26 cellular contexts compared by ENCODE assay signal in genomic region chr14:35212471-35213142, GRCh38.
DNase-seq lines count a peak whose midpoint lies in the region; ATAC-seq and TF ChIP-seq lines count a peak whose summit lies in the region.
"Had no signal": no experiment of that assay in that cellular context is flagged by ENCODE, and none has a peak within 500 bp of the region (broad histone marks: within the 10 kb centered on the region; RNA-seq: fewer than 3 reads in every experiment).

No MANE protein-coding gene starts in this region.

- H3K4me1 ChIP-seq in SK-N-SH (ENCODE audit: control insufficient read depth in 1 of 2, insufficient read depth in 2 of 2, low read depth in 1 of 2, low read length in 1 of 2), result peaks cover 0 to 17% of the 10 kb centered on the region in 2 experiments

- TF ChIP-seq EP300 in SK-N-SH (IDR thresholded peaks at IDR 0.05; ENCODE audit: borderline replicate concordance in 1 of 2, low read depth in 1 of 2, low read length in 1 of 2), result no peak

- POLR2A ChIA-PET in SK-N-SH (lab: Yijun Ruan, JAX), result interaction anchor here (1.2 kb wide), 1 partner anchor 80 kb away, joined by 3 read pairs; the partner anchor contains the start of gene PSMA6
- POLR2A ChIA-PET in WTC11 (lab: Charles Lee), result interaction anchor here (0.6 kb wide), 1 partner anchor 333 kb away, joined by 6 read pairs; no protein-coding TSS in a partner anchor

- no peak for ATAC-seq in SK-N-SH treated with all-trans-retinoic acid at 6 μM for 48 hours
- ATAC-seq in WTC11, result no peak
- ATAC-seq in stimulated activated effector memory CD8-positive, alpha-beta T cell treated with anti-CD3 and anti-CD28 coated beads, Interleukin-12 subunit alpha, Interleukin-12 subunit beta, amount 100 ng/mL, for 72 hours, result no peak
- no peak for ATAC-seq in GM19328 (IDR thresholded peaks at IDR 0.05; ENCODE audit: unreplicated experiment)
- ATAC-seq in HG02981 (IDR thresholded peaks at IDR 0.05; ENCODE audit: unreplicated experiment), result no peak
- ATAC-seq: GM12878 had no signal

- H3K9me2 ChIP-seq in SK-N-SH, result no peaks in the 10 kb centered on the region

- WGBS in SK-N-SH (ENCODE audit: low lambda C conversion rate), result 96% methylated on average over 3 of the region's 3 CpGs

- H4K20me1 ChIP-seq in SK-N-SH (ENCODE audit: insufficient read depth), result no peaks in the 10 kb centered on the region
- H4K20me1 ChIP-seq: BLaER1 treated with 17β-estradiol and CSF1 and Interleukin-3, amounts not matched to agents 10 nM and 100 nM had no signal

- TF ChIP-seq CTCF in SK-N-SH (IDR thresholded peaks at IDR 0.05) (no peak), WTC11 (IDR thresholded peaks at IDR 0.05) (no peak), fibroblast of the aortic adventitia (IDR thresholded peaks at IDR 0.05; ENCODE audit: insufficient read depth, low read length) (no peak)

- no peaks in the 10 kb centered on the region for H3K36me3 ChIP-seq in SK-N-SH (replicated peaks in 1 of 2; ENCODE audit: control insufficient read depth in 1 of 2, insufficient read depth in 2 of 2, low read length in 1 of 2)

- CTCF ChIA-PET in SK-N-SH (lab: Yijun Ruan, JAX) (interaction anchor here (0.7 to 1.4 kb wide), 3 partner anchors 17 to 72 kb away, joined by 3 to 5 read pairs (median 4); no protein-coding TSS in a partner anchor), WTC11 (lab: Charles Lee) (interaction anchor here (0.6 kb wide), 1 partner anchor 9 kb away, joined by 3 read pairs; no protein-coding TSS in a partner anchor)

- H3K27me3 ChIP-seq in SK-N-SH (ENCODE audit: insufficient read depth), result no peaks in the 10 kb centered on the region
- H3K27me3 ChIP-seq: BLaER1 treated with 17β-estradiol and CSF1 and Interleukin-3, amounts not matched to agents 10 nM and 100 nM had no signal

- H3K9me3 Mint-ChIP-seq in WTC11, result no peaks in the 10 kb centered on the region
- no peaks in the 10 kb centered on the region for H3K9me3 Mint-ChIP-seq in stimulated activated effector memory CD8-positive, alpha-beta T cell treated with anti-CD3 and anti-CD28 coated beads, Interleukin-12 subunit alpha, Interleukin-12 subunit beta, amount 100 ng/mL, for 72 hours
- H3K9me3 Mint-ChIP-seq: CD4-positive, alpha-beta memory T cell had no signal

- no peak overlapping the region for H3K4me2 ChIP-seq in SK-N-SH
- H3K4me2 ChIP-seq: BLaER1 treated with 17β-estradiol and CSF1 and Interleukin-3, amounts not matched to agents 10 nM and 100 nM had no signal

- no peak for TF ChIP-seq RAD21 in SK-N-SH (IDR thresholded peaks at IDR 0.05; ENCODE audit: low read length)

- no peaks in the 10 kb centered on the region; the same call in 1 of the 2 replicates for H3K79me2 ChIP-seq in SK-N-SH (ENCODE audit: insufficient read depth)

- no peak overlapping the region for H3K9ac ChIP-seq in SK-N-SH
- H3K9ac ChIP-seq: BLaER1 treated with 17β-estradiol and CSF1 and Interleukin-3, amounts not matched to agents 10 nM and 100 nM had no signal

- no peak overlapping the region for H3K4me3 Mint-ChIP-seq in WTC11
- no peak overlapping the region for H3K4me3 Mint-ChIP-seq in stimulated activated effector memory CD8-positive, alpha-beta T cell treated with anti-CD3 and anti-CD28 coated beads, Interleukin-12 subunit alpha, Interleukin-12 subunit beta, amount 100 ng/mL, for 72 hours
- H3K4me3 Mint-ChIP-seq: CD4-positive, alpha-beta memory T cell had no signal

- H3K36me3 Mint-ChIP-seq in WTC11, result no peaks in the 10 kb centered on the region
- no peaks in the 10 kb centered on the region for H3K36me3 Mint-ChIP-seq in stimulated activated effector memory CD8-positive, alpha-beta T cell treated with anti-CD3 and anti-CD28 coated beads, Interleukin-12 subunit alpha, Interleukin-12 subunit beta, amount 100 ng/mL, for 72 hours

- no peak overlapping the region for H3K4me3 ChIP-seq in SK-N-SH (ENCODE audit: low read depth in 2 of 2, low read length in 1 of 2)
- no peak overlapping the region for H3K4me3 ChIP-seq in fibroblast of the aortic adventitia (ENCODE audit: low read depth, low read length)
- H3K4me3 ChIP-seq: BLaER1 treated with 17β-estradiol and CSF1 and Interleukin-3, amounts not matched to agents 10 nM and 100 nM; GM12878 had no signal

- peaks cover 8% of the 10 kb centered on the region for H3F3A ChIP-seq in SK-N-SH (replicated peaks; ENCODE audit: insufficient read depth)

- H3K27ac ChIP-seq in SK-N-SH (ENCODE audit: low read depth in 2 of 2, low read length in 1 of 2), result no peak overlapping the region
- H3K27ac ChIP-seq: 22Rv1; BLaER1 treated with 17β-estradiol and CSF1 and Interleukin-3, amounts not matched to agents 10 nM and 100 nM had no signal

- H2AFZ ChIP-seq in SK-N-SH (ENCODE audit: low read depth), result no peak overlapping the region

- DNase-seq in SK-N-SH (no peak), WTC11 (ENCODE audit: low spot score) (no peak), fibroblast of the aortic adventitia (ENCODE audit: low read depth) (peak; percentile 61), OCI-M2 (lab: John Stamatoyannopoulos, UW; ENCODE audit: unreplicated experiment) (no peak)
- no peak for DNase-seq in stimulated activated effector memory CD8-positive, alpha-beta T cell treated with anti-CD3 and anti-CD28 coated beads, Interleukin-12 subunit alpha, Interleukin-12 subunit beta, amount 100 ng/mL, for 72 hours (ENCODE audit: low spot score in 2 of 2)
- DNase-seq: Caco-2; CD4-positive, alpha-beta memory T cell; DMS 273 treated with DMSO at 0.1 percent for 48 hours; DND-41; GOT3; HCEC 1CT; Kasumi-1; MM.1S; NCI-H1048; NCI-H1417 treated with DMSO at 0.1 percent for 48 hours; NCI-H187; NCI-H446; NCI-H526 treated with DMSO at 0.1 percent for 48 hours; OCI-M1; Right ventricle myocardium superior had no signal

- H3K4me1 Mint-ChIP-seq in WTC11, result peaks cover 7% of the 10 kb centered on the region
- peaks cover 15% of the 10 kb centered on the region for H3K4me1 Mint-ChIP-seq in stimulated activated effector memory CD8-positive, alpha-beta T cell treated with anti-CD3 and anti-CD28 coated beads, Interleukin-12 subunit alpha, Interleukin-12 subunit beta, amount 100 ng/mL, for 72 hours

- H3K27me3 Mint-ChIP-seq in WTC11 (ENCODE audit: low read depth), result no peaks in the 10 kb centered on the region
- H3K27me3 Mint-ChIP-seq: CD4-positive, alpha-beta memory T cell had no signal

- peak overlapping the region; percentile 47; the same call in 1 of the 2 replicates for H3K27ac Mint-ChIP-seq in WTC11
- peak overlapping the region; percentile 13 for H3K27ac Mint-ChIP-seq in stimulated activated effector memory CD8-positive, alpha-beta T cell treated with anti-CD3 and anti-CD28 coated beads, Interleukin-12 subunit alpha, Interleukin-12 subunit beta, amount 100 ng/mL, for 72 hours

- no peaks in the 10 kb centered on the region for H3K9me3 ChIP-seq in SK-N-SH
- H3K9me3 ChIP-seq: BLaER1 treated with 17β-estradiol and CSF1 and Interleukin-3, amounts not matched to agents 10 nM and 100 nM; Caco-2 had no signal

TF ChIP-seq in SK-N-SH treated with all-trans-retinoic acid at 6 μM for 48 hours, 23 proteins besides CTCF, POLR2A, EP300 and RAD21:
- TF ChIP-seq ESRRG (CRISPR knock-in tag; IDR thresholded peaks at IDR 0.05) (no peak), ISL1 (CRISPR knock-in tag; IDR thresholded peaks at IDR 0.05) (0 out of 2 replicates have a peak, but pooled peaks have one; percentile 14)

TF ChIP-seq in SK-N-SH, 30 proteins besides CTCF, POLR2A, EP300 and RAD21 (continues in another document):
- TF ChIP-seq POLR2AphosphoS5 (IDR thresholded peaks at IDR 0.05; ENCODE audit: low read depth, low read length), result no peak
- no peak for TF ChIP-seq ZBTB33 (IDR thresholded peaks at IDR 0.05; ENCODE audit: borderline replicate concordance, low read depth)
- no peak for TF ChIP-seq MXI1 (IDR thresholded peaks at IDR 0.05; ENCODE audit: low read depth, low read length)
- no peak for TF ChIP-seq NRF1 (IDR thresholded peaks at IDR 0.05; ENCODE audit: low read depth, low read length)

TF ChIP-seq in WTC11, 78 proteins besides CTCF, POLR2A, EP300 and RAD21:
- TF ChIP-seq JAZF1 (CRISPR knock-in tag; IDR thresholded peaks at IDR 0.05), result no peak
- TF ChIP-seq ZNF317 (CRISPR knock-in tag; IDR thresholded peaks at IDR 0.05; ENCODE audit: borderline replicate concordance, low read depth), result no peak
- no peak for TF ChIP-seq KAT7 (CRISPR knock-in tag; IDR thresholded peaks at IDR 0.05; ENCODE audit: borderline replicate concordance)
- no peak for TF ChIP-seq ZNF425 (CRISPR knock-in tag; conservative IDR thresholded peaks at IDR 0.05)
- no peak for TF ChIP-seq IRF1 (CRISPR knock-in tag; IDR thresholded peaks at IDR 0.05)
